In genomic region chr9:133374612-133375115, GRCh38 we compare ENCODE assay signal across 8 cellular contexts. TPM values are rescaled to one million over a fixed set of nuclear protein-coding genes. Genes with fewer than 3 reads are reported as not detected.
DNase-seq lines count a peak whose midpoint lies in the region; TF ChIP-seq lines count a peak whose summit lies in the region.

No MANE protein-coding gene starts in this region.

- no peaks in the 10 kb centered on the region for H3F3A ChIP-seq in neural progenitor cell (ENCODE audit: low read depth)

- H3K27ac ChIP-seq in Peyer's patch, result peak overlapping the region; percentile 96 to 100 (median 99)
- peak overlapping the region; percentile 92 for H3K27ac ChIP-seq in effector memory CD4-positive, alpha-beta T cell (ENCODE audit: insufficient read depth, low read length, poor library complexity, severe bottlenecking)
- H3K27ac ChIP-seq in neural progenitor cell, result no peak overlapping the region

- no peaks in the 10 kb centered on the region for H3K9me3 Mint-ChIP-seq in neural progenitor cell

- DNase-seq in GM03348 (ENCODE audit: low spot score) (peak; percentile 77), Peyer's patch (no peak), neural progenitor cell (ENCODE audit: low spot score) (no peak), COLO829 (ENCODE audit: low spot score) (no peak), NCI-H226 (no peak), cortex of kidney (lab: John Stamatoyannopoulos, UW) (no peak)
- DNase-seq in effector memory CD4-positive, alpha-beta T cell, result peak in 1 of 3 donors; percentile 5
- no peak for DNase-seq in stimulated activated CD4-positive, alpha-beta T cell treated with anti-CD3 and anti-CD28 coated beads, Interleukin-12 subunit alpha, Interleukin-12 subunit beta, amount 100 ng/mL, for 4 hours

- H3K4me3 Mint-ChIP-seq in neural progenitor cell, result peak overlapping the region; percentile 99

- peaks cover 4% of the 10 kb centered on the region for H3K27me3 Mint-ChIP-seq in neural progenitor cell (ENCODE audit: insufficient read depth, low read depth)

- TF ChIP-seq CTCF in Peyer's patch (IDR thresholded peaks at IDR 0.05) (no peak), neural progenitor cell (IDR thresholded peaks at IDR 0.05) (no peak)

- H3K4me3 ChIP-seq in Peyer's patch (peak overlapping the region; percentile 94 to 100 (median 98)), neural progenitor cell (peak overlapping the region; percentile 99)
- peak overlapping the region; percentile 71 for H3K4me3 ChIP-seq in effector memory CD4-positive, alpha-beta T cell (ENCODE audit: insufficient read depth, low read depth, low read length, poor library complexity, severe bottlenecking)

- H3K9ac ChIP-seq in neural progenitor cell, result peak overlapping the region; percentile 94

- H2AFZ ChIP-seq in neural progenitor cell (replicated peaks), result no peak overlapping the region

- H3K4me1 ChIP-seq in Peyer's patch (peaks cover 14 to 57% (median 26%) of the 10 kb centered on the region in 4 donors), neural progenitor cell (peaks cover 4% of the 10 kb centered on the region)
- H3K4me1 ChIP-seq in effector memory CD4-positive, alpha-beta T cell (ENCODE audit: control insufficient read depth, insufficient read depth, low read length, poor library complexity, severe bottlenecking), result peaks cover 53% of the 10 kb centered on the region

- H3K27ac Mint-ChIP-seq in neural progenitor cell, result peak overlapping the region; percentile 94

- H3K27me3 ChIP-seq in Peyer's patch (no peaks in the 10 kb centered on the region), neural progenitor cell (peaks cover 13% of the 10 kb centered on the region)
- H3K27me3 ChIP-seq in effector memory CD4-positive, alpha-beta T cell (replicated peaks; ENCODE audit: control insufficient read depth, insufficient read depth, low read length, poor library complexity, severe bottlenecking), result no peaks in the 10 kb centered on the region

- H3K9me3 ChIP-seq in Peyer's patch (no peaks in the 10 kb centered on the region), neural progenitor cell (ENCODE audit: low read depth) (no peaks in the 10 kb centered on the region)
- H3K9me3 ChIP-seq in effector memory CD4-positive, alpha-beta T cell (ENCODE audit: control insufficient read depth, low read length), result no peaks in the 10 kb centered on the region

- peaks cover 14% of the 10 kb centered on the region for H3K36me3 Mint-ChIP-seq in neural progenitor cell

- H3K36me3 ChIP-seq in Peyer's patch (peaks cover 0 to 28% (median 0%) of the 10 kb centered on the region in 3 donors), neural progenitor cell (no peaks in the 10 kb centered on the region)
- peaks cover 5% of the 10 kb centered on the region for H3K36me3 ChIP-seq in effector memory CD4-positive, alpha-beta T cell (ENCODE audit: control insufficient read depth, insufficient read depth, low read length)

- H3K79me2 ChIP-seq in neural progenitor cell (ENCODE audit: low read depth), result peaks cover 62% of the 10 kb centered on the region

- peaks cover 60% of the 10 kb centered on the region for H4K20me1 ChIP-seq in neural progenitor cell (ENCODE audit: low read depth)

- peaks cover 18% of the 10 kb centered on the region for H3K4me1 Mint-ChIP-seq in neural progenitor cell

- no peak for TF ChIP-seq POLR2A in Peyer's patch (IDR thresholded peaks at IDR 0.05)

- peak overlapping the region; percentile 92 for H3K4me2 ChIP-seq in neural progenitor cell

RNA-seq across cellular contexts. Expression of gene SURF4, which starts 1.2 kb away (rescaled TPM):
- total RNA-seq in Peyer's patch (100 to 1,000 TPM in 3 of 4 donors, 10 to 100 TPM in 1; 56.9 to 281 (median 225) TPM), neural progenitor cell (ENCODE audit: low replicate concordance) (102 and 155 TPM in 2 replicates)

RNA-seq across cellular contexts. Expression of gene STKLD1, which starts 1.5 kb away (rescaled TPM):
- total RNA-seq in Peyer's patch (under 1 TPM in 1 of 4 donors, not detected in 3; 0.94 TPM), neural progenitor cell (ENCODE audit: low replicate concordance) (0.58 and 0.65 TPM in 2 replicates)

RNA-seq across cellular contexts. Expression of gene SURF2, which starts 18.3 kb away (rescaled TPM):
- total RNA-seq in Peyer's patch (10 to 100 TPM in 3 of 4 donors, 1 to 10 TPM in 1; 5.4 to 18.9 (median 15.3) TPM), neural progenitor cell (ENCODE audit: low replicate concordance) (16.0 and 19.6 TPM in 2 replicates)

RNA-seq across cellular contexts. Expression of gene SURF1, which starts 18.4 kb away (rescaled TPM):
- total RNA-seq in Peyer's patch (10 to 100 TPM; 41.2 to 75.1 (median 53.4) TPM), neural progenitor cell (ENCODE audit: low replicate concordance) (31.0 and 36.7 TPM in 2 replicates)

RNA-seq across cellular contexts. Expression of gene RPL7A, which starts 26.6 kb away (rescaled TPM):
- 1,000 to 10,000 TPM in 1 of 4 donors, 100 to 1,000 TPM in 3; 708 to 1,565 (median 870) TPM for total RNA-seq in Peyer's patch
- 3,449 and 3,613 TPM in 2 replicates for total RNA-seq in neural progenitor cell (ENCODE audit: low replicate concordance)
